Comparison of ENCODE assay signal across 8 cellular contexts in genomic region chr5:151651997-151652645, GRCh38. TPM values are rescaled to one million over a fixed set of nuclear protein-coding genes. Genes with fewer than 3 reads are reported as not detected.
DNase-seq lines count a peak whose midpoint lies in the region; FAIRE-seq and TF ChIP-seq lines count a peak whose summit lies in the region.

No MANE protein-coding gene starts in this region.

- no peaks in the 10 kb centered on the region for H4K20me1 ChIP-seq in GM23248 (ENCODE audit: insufficient read depth)
- no peaks in the 10 kb centered on the region for H4K20me1 ChIP-seq in Karpas-422 (ENCODE audit: insufficient read depth, low read depth, low read length)
- H4K20me1 ChIP-seq in osteoblast (ENCODE audit: insufficient read depth, low read length) = no peaks in the 10 kb centered on the region

- no peak overlapping the region for H3K4me3 ChIP-seq in GM23248
- no peak overlapping the region for H3K4me3 ChIP-seq in Karpas-422 (ENCODE audit: low read length)
- no peak overlapping the region for H3K4me3 ChIP-seq in foreskin fibroblast (ENCODE audit: low read depth in 1 of 2, low read length in 2 of 2)
- H3K4me3 ChIP-seq in osteoblast (ENCODE audit: insufficient read depth, low read length) = no peak overlapping the region

- H3K9ac ChIP-seq in GM23248 (no peak overlapping the region), Karpas-422 (ENCODE audit: low read length) (no peak overlapping the region)

- DNase-seq in GM23248 = peak; percentile 91
- peak; percentile 91 for DNase-seq in Karpas-422
- peak; percentile 97 for DNase-seq in RWPE1 (ENCODE audit: low spot score)
- DNase-seq in activated T-helper 1 cell treated with anti-CD3 and anti-CD28 coated beads, Interleukin-2, amount 50 U/mL, for 16 hours (ENCODE audit: low read depth in 1 of 2, low spot score in 1 of 2) = peak; percentile 14 to 47
- DNase-seq in foreskin fibroblast = peak; percentile 62 to 90
- DNase-seq in osteoblast (ENCODE audit: insufficient read length, low spot score, missing footprints) = peak; percentile 88
- DNase-seq in type B pancreatic cell (ENCODE audit: extremely low spot score, unreplicated experiment) = peak; percentile 83

- H3K27me3 Mint-ChIP-seq in type B pancreatic cell = no peaks in the 10 kb centered on the region

- H3K4me1 ChIP-seq in GM23248 (ENCODE audit: insufficient read depth) (no peaks in the 10 kb centered on the region), Karpas-422 (ENCODE audit: low read length) (no peaks in the 10 kb centered on the region), osteoblast (ENCODE audit: insufficient read depth, low read length) (no peaks in the 10 kb centered on the region)

- no peaks in the 10 kb centered on the region for H3F3A ChIP-seq in GM23248 (ENCODE audit: insufficient read depth)

- H3K36me3 ChIP-seq in GM23248 (ENCODE audit: low read depth) (no peaks in the 10 kb centered on the region), Karpas-422 (ENCODE audit: insufficient read depth, low read length) (no peaks in the 10 kb centered on the region), osteoblast (ENCODE audit: insufficient read depth, low read length) (no peaks in the 10 kb centered on the region)

- POLR2A ChIA-PET in RWPE1 (lab: Yijun Ruan, JAX; ENCODE audit: low non-redundant PET) = interaction anchor here (0.7 to 1.2 kb wide), 5 partner anchors 38 to 205 kb away, joined by 3 to 6 read pairs (median 4); partner anchors contain the start of gene SLC36A1

- H3K79me2 ChIP-seq in GM23248 (ENCODE audit: insufficient read depth) (no peaks in the 10 kb centered on the region), Karpas-422 (ENCODE audit: low read length) (no peaks in the 10 kb centered on the region), osteoblast (ENCODE audit: insufficient read depth, low read length) (no peaks in the 10 kb centered on the region)

- H3K4me2 ChIP-seq in GM23248 (ENCODE audit: unreplicated experiment) (no peak overlapping the region), Karpas-422 (ENCODE audit: low read depth, low read length, poor library complexity, severe bottlenecking) (no peak overlapping the region), osteoblast (ENCODE audit: insufficient read depth, low read length) (no peak overlapping the region)

- no peaks in the 10 kb centered on the region for H3K36me3 Mint-ChIP-seq in type B pancreatic cell

- H3K9me2 ChIP-seq in GM23248 (ENCODE audit: insufficient read depth) (no peaks in the 10 kb centered on the region), Karpas-422 (replicated peaks; ENCODE audit: insufficient read depth, low read length) (no peaks in the 10 kb centered on the region)

- no peak overlapping the region for H3K4me3 Mint-ChIP-seq in type B pancreatic cell

- TF ChIP-seq CTCF in RWPE1 (conservative IDR thresholded peaks at IDR 0.05; ENCODE audit: low read depth) (peak; percentile 96), foreskin fibroblast (IDR thresholded peaks at IDR 0.05; ENCODE audit: low read depth, low read length) (peak; percentile 97), osteoblast (IDR thresholded peaks at IDR 0.05; ENCODE audit: extremely low read depth, low read depth, low read length) (peak; percentile 96), type B pancreatic cell (conservative IDR thresholded peaks at IDR 0.05) (peak; percentile 89)

- in situ Hi-C loops in GM23248 (cut with MboI) = loop anchor here (10.0 kb wide), 1 partner anchor 147 kb away; no protein-coding TSS in a partner anchor

- H3K27ac Mint-ChIP-seq in type B pancreatic cell = no peak overlapping the region

- H3K9me3 ChIP-seq in GM23248 (ENCODE audit: low read depth) = no peaks in the 10 kb centered on the region
- no peaks in the 10 kb centered on the region for H3K9me3 ChIP-seq in Karpas-422 (ENCODE audit: low read length)
- no peaks in the 10 kb centered on the region for H3K9me3 ChIP-seq in osteoblast (ENCODE audit: low read depth, low read length)

- H3K27ac ChIP-seq in GM23248 (no peak overlapping the region), Karpas-422 (ENCODE audit: low read length) (no peak overlapping the region), RWPE1 (peak overlapping the region; percentile 45), osteoblast (ENCODE audit: low read depth, low read length) (no peak overlapping the region)

- H2AFZ ChIP-seq in GM23248 = no peak overlapping the region
- H2AFZ ChIP-seq in Karpas-422 (ENCODE audit: low read length) = no peak overlapping the region
- H2AFZ ChIP-seq in osteoblast (ENCODE audit: low read length) = peak overlapping the region; percentile 32

- no peaks in the 10 kb centered on the region for H3K9me3 Mint-ChIP-seq in type B pancreatic cell

- H3K27me3 ChIP-seq in GM23248 (replicated peaks; ENCODE audit: insufficient read depth) (no peaks in the 10 kb centered on the region), Karpas-422 (ENCODE audit: low read length) (0 out of 2 replicates have a peak, but pooled peaks cover 2% of the 10 kb centered on the region), osteoblast (ENCODE audit: insufficient read depth, low read length) (no peaks in the 10 kb centered on the region)

- CTCF ChIA-PET in RWPE1 (lab: Yijun Ruan, JAX) = interaction anchor here (0.5 to 2.4 kb wide), 50 partner anchors 9 to 206 kb away, joined by 3 to 44 read pairs (median 4); partner anchors contain the start of genes FAT2, G3BP1, SLC36A1 and SPARC

- H3K4me1 Mint-ChIP-seq in type B pancreatic cell (ENCODE audit: unreplicated experiment) = no peaks in the 10 kb centered on the region

- 2 to 4% methylated on average over 4 to 6 of the region's 6 CpGs for WGBS in GM23248 (ENCODE audit: low coverage in 1 of 2, low lambda C conversion rate in 2 of 2, missing lambda C conversion rate in 2 of 2), 2 experiments

- peak; percentile 78 for FAIRE-seq in G401.6 (lab: Jason Lieb, UNC)

RNA-seq across cellular contexts. Expression of gene SPARC, which starts 34.6 kb away (rescaled TPM):
- total RNA-seq in GM23248 (2014; rRNA removed; shearing (Covaris generic)) = 5,563 and 6,520 TPM in 2 replicates
- 20,092 and 20,398 TPM in 2 replicates for polyA plus RNA-seq in GM23248 (2016; fragmentation: Nextera tagmentation; extraction: Ambion mirVana)
- total RNA-seq in Karpas-422 (2014; rRNA removed; shearing (Covaris generic); ENCODE audit: low replicate concordance) = 0.54 TPM in 1 of 2 replicates, not detected in the other
- total RNA-seq in osteoblast (4,046 and 4,600 TPM in 2 replicates), type B pancreatic cell (ENCODE audit: low replicate concordance) (454 and 973 TPM in 2 replicates)

Comparison
In these comparisons a context has a peak if more than half of its experiments do, and no peak if none do; other contexts are left out.
1. DNase-seq: peak in every context shown above with its lines; median percentile 97 in RWPE1; 91 in GM23248; 91 in Karpas-422; 88 in osteoblast; 83 in type B pancreatic cell; 76 in foreskin fibroblast; 30 in activated T-helper 1 cell treated with anti-CD3 and anti-CD28 coated beads, Interleukin-2, amount 50 U/mL, for 16 hours.
2. RNA of gene SPARC, which starts 34.6 kb away (total RNA-seq): 5,563 to 6,520 TPM in GM23248, 4,046 to 4,600 TPM in osteoblast and 454 to 973 TPM in type B pancreatic cell; 0.54 TPM in Karpas-422; every median in the first group is over 100 times any median in the second.
3. Peak in every context shown above with its lines, with median percentiles within 50 percentile points of each other: CTCF ChIP-seq.